Comparison of ENCODE assay signal across 8 cellular contexts in the genomic region with DNA sequence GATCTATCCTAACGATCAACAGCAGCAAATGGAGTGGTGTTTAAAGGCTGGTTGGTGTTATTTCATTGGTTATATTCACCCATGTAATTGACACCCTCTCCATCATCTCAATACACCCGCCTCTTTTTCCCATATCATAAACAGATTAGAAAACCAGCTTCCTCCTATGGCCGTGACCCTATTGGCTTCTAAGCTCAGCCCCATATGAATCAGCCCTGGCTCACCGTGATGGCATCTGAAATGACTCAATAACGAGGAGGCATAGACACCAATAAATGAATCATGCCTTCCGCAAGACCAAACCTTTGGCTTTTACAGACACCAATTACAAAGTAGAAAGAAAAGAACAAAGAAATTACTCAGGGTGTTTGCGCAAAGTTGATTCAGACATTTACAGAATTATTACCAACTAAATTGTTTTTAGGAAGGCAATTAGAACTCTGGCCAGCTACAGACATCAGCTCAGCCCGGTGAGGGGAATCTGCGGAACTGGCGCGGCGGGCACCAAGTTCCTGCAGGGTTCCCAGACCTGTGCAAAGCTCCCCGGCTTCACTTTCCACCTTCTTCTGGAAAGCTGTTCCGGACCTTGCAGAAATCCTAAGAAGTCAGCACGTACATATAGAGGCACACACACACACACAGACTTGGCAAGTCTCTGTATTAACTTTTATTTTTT. TPM values are rescaled to one million over a fixed set of nuclear protein-coding genes. Genes with fewer than 3 reads are reported as not detected.
A peak's percentile ranks its signal among the peaks of the same experiment; 100 is the strongest.
DNase-seq lines count a peak whose midpoint lies in the region; ATAC-seq and TF ChIP-seq lines count a peak whose summit lies in the region.

No MANE protein-coding gene starts in this region.

- no peaks in the 10 kb centered on the region for H3K9me3 Mint-ChIP-seq in naive B cell

- DNase-seq in Caki2 (ENCODE audit: low read depth) (peak; percentile 99), SK-MEL-5 (ENCODE audit: low read depth, low spot score) (peak; percentile 43), astrocyte of the cerebellum (ENCODE audit: low read depth) (peak; percentile 92), naive B cell (no peak), SHP77 treated with DMSO at 0.1 percent for 48 hours (lab: John Stamatoyannopoulos, UW) (no peak), NCI-H748 treated with DMSO at 0.1 percent for 48 hours (lab: John Stamatoyannopoulos, UW) (no peak)

- H3K27ac Mint-ChIP-seq in naive B cell: peak overlapping the region; percentile 24 to 99 (median 96)

- no peak for TF ChIP-seq CTCF in astrocyte of the cerebellum (IDR thresholded peaks at IDR 0.05; ENCODE audit: low read depth, low read length, missing control alignments)

- peak overlapping the region; percentile 14 for H3K4me3 ChIP-seq in astrocyte of the cerebellum (ENCODE audit: low read depth, low read length)

- no peaks in the 10 kb centered on the region for H3K36me3 Mint-ChIP-seq in naive B cell

- H3K4me3 Mint-ChIP-seq in naive B cell: peak overlapping the region; percentile 78 to 97 (median 85)

- in situ Hi-C loops in Caki2 (cut with HindIII; ENCODE audit: low pct_unique_long_range_greater_than_20kb, low sequenced_read_pairs): no loop called here
- in situ Hi-C loops in SK-MEL-5 (cut with HindIII; ENCODE audit: low pct_unique_long_range_greater_than_20kb, low sequenced_read_pairs): no loop called here
- in situ Hi-C loops in astrocyte of the cerebellum (cut with HindIII; ENCODE audit: low sequenced_read_pairs): no loop called here

- ATAC-seq in naive B cell (ENCODE audit: low read depth in 2 of 2) (no peak), GM19324 (IDR thresholded peaks at IDR 0.05; ENCODE audit: low FRiP score, unreplicated experiment) (no peak), GM19455 (IDR thresholded peaks at IDR 0.05; ENCODE audit: unreplicated experiment) (no peak)

- H3K4me1 Mint-ChIP-seq in naive B cell: peaks cover 82 to 100% (median 99%) of the 10 kb centered on the region in 3 donors

- H3K27me3 Mint-ChIP-seq in naive B cell: no peaks in the 10 kb centered on the region

RNA-seq across cellular contexts. Expression of a gene that starts 11.5 kb away (rescaled TPM):
- total RNA-seq in Caki2 (2014; rRNA removed; shearing (Covaris generic); ENCODE audit: low replicate concordance): 68.1 and 97.6 TPM in 2 replicates
- total RNA-seq in SK-MEL-5 (2014; rRNA removed; shearing (Covaris generic)): 2.4 and 5.7 TPM in 2 replicates
- polyA plus RNA-seq in SK-MEL-5 (2015; cell fraction: cytosol; rRNA removed): 16.3 and 16.8 TPM in 2 replicates
- polyA plus RNA-seq in SK-MEL-5 (2015; cell fraction: nucleus; rRNA removed): 2.8 and 5.7 TPM in 2 replicates
- polyA plus RNA-seq in naive B cell (ENCODE audit: low read depth in 6 of 6): 10 to 100 TPM in 5 of 6 donors, 1 to 10 TPM in 1; 7.6 to 18.7 (median 12.5) TPM

Comparison
In these comparisons a context has a peak if more than half of its experiments do, and no peak if none do; other contexts are left out.
1. DNase-seq: peak in Caki2 (single experiment), SK-MEL-5 (single experiment) and astrocyte of the cerebellum (single experiment); none in naive B cell (single experiment), SHP77 treated with DMSO at 0.1 percent for 48 hours (single experiment) and NCI-H748 treated with DMSO at 0.1 percent for 48 hours (single experiment).
2. RNA of a gene that starts 11.5 kb away (total RNA-seq): 68.1 to 97.6 TPM in Caki2; 2.4 to 5.7 TPM in SK-MEL-5; every median in the first group is over 10 times any median in the second.